ENCODE assay signal across 16 cellular contexts in genomic region chr11:22927793-22928192, GRCh38.
DNase-seq lines count a peak whose midpoint lies in the region; ATAC-seq and TF ChIP-seq lines count a peak whose summit lies in the region.
"Had no signal": no experiment of that assay in that cellular context is flagged by ENCODE, and none has a peak within 500 bp of the region (broad histone marks: within the 10 kb centered on the region; RNA-seq: fewer than 3 reads in every experiment).

No MANE protein-coding gene starts in this region.

- H3K36me3 Mint-ChIP-seq in WTC11 = no peaks in the 10 kb centered on the region

- WGBS in mesenchymal stem cell = 58% methylated on average over 1 of the region's 2 CpGs
- WGBS in suprapubic skin = 59% methylated on average over 2 of the region's 2 CpGs

- TF ChIP-seq CTCF in 22Rv1 (IDR thresholded peaks at IDR 0.05) (no peak), LNCaP clone FGC (IDR thresholded peaks at IDR 0.05; ENCODE audit: control insufficient read depth, extremely low read depth, insufficient read depth) (no peak), WTC11 (IDR thresholded peaks at IDR 0.05) (no peak), suprapubic skin (IDR thresholded peaks at IDR 0.05) (no peak)

- H3K14ac ChIP-seq in mesenchymal stem cell (ENCODE audit: low read length in 2 of 2) = no peak overlapping the region

- no peak overlapping the region for H3K27ac Mint-ChIP-seq in WTC11
- H3K27ac Mint-ChIP-seq: H9 had no signal

- H3K4me1 ChIP-seq in mesenchymal stem cell (ENCODE audit: control insufficient read depth, insufficient read depth, low read depth, low read length) (no peaks in the 10 kb centered on the region), suprapubic skin (no peaks in the 10 kb centered on the region)
- H3K4me1 ChIP-seq: A549, SJSA1 had no signal

- no peaks in the 10 kb centered on the region for H3K27me3 ChIP-seq in mesenchymal stem cell (ENCODE audit: control insufficient read depth in 1 of 2, insufficient read depth in 1 of 2, low read length in 2 of 2)
- no peaks in the 10 kb centered on the region for H3K27me3 ChIP-seq in suprapubic skin
- H3K27me3 ChIP-seq: SJSA1 had no signal

- H3K9me3 ChIP-seq in mesenchymal stem cell (ENCODE audit: control insufficient read depth, low read length) = no peaks in the 10 kb centered on the region
- H3K9me3 ChIP-seq in suprapubic skin = no peaks in the 10 kb centered on the region
- H3K9me3 ChIP-seq: A549, SJSA1 had no signal

- CTCF ChIA-PET in WTC11 (lab: Charles Lee) = no interaction called here

- no peak for TF ChIP-seq POLR2A in suprapubic skin (IDR thresholded peaks at IDR 0.05)

- H3K4ac ChIP-seq in mesenchymal stem cell (ENCODE audit: low read depth in 1 of 2, low read length in 2 of 2) = no peak overlapping the region

- H2BK15ac ChIP-seq in mesenchymal stem cell (ENCODE audit: low read depth, poor library complexity, severe bottlenecking) = no peak overlapping the region

- no peak overlapping the region for H2AK5ac ChIP-seq in mesenchymal stem cell (ENCODE audit: low read length, severe bottlenecking)

- H3K4me1 Mint-ChIP-seq in WTC11 = peaks cover 22% of the 10 kb centered on the region

- POLR2A ChIA-PET in WTC11 (lab: Charles Lee) = no interaction called here

- H3K4me3 Mint-ChIP-seq in WTC11 = no peak overlapping the region
- H3K4me3 Mint-ChIP-seq: H9 had no signal

- H3K79me1 ChIP-seq in mesenchymal stem cell (replicated peaks; ENCODE audit: low read length, poor library complexity, severe bottlenecking) = no peaks in the 10 kb centered on the region

- H4K91ac ChIP-seq in mesenchymal stem cell (ENCODE audit: low read length) = no peak overlapping the region

- no peak overlapping the region for H4K8ac ChIP-seq in mesenchymal stem cell (ENCODE audit: low read length)

- H3K27me3 Mint-ChIP-seq in WTC11 (ENCODE audit: low read depth) = no peaks in the 10 kb centered on the region

- H3K9ac ChIP-seq in mesenchymal stem cell (ENCODE audit: low read length) = no peak overlapping the region

- no peak overlapping the region for H3K23ac ChIP-seq in mesenchymal stem cell (ENCODE audit: low read length in 2 of 2)

- DNase-seq in LNCaP clone FGC (ENCODE audit: low read depth) = peak; percentile 78
- DNase-seq in WTC11 (ENCODE audit: low spot score) = no peak
- DNase-seq in mesenchymal stem cell = peak; percentile 7
- no peak for DNase-seq in NCI-H524 (lab: John Stamatoyannopoulos, UW)
- no peak for DNase-seq in NK-92 treated with Interleukin-12 subunit alpha and Interleukin-12 subunit beta, amount 100 ng/mL, for 24 hours (lab: John Stamatoyannopoulos, UW)
- DNase-seq in LoVo (ENCODE audit: low spot score) = no peak
- no peak for DNase-seq in suprapubic skin (ENCODE audit: low spot score in 2 of 2)
- DNase-seq: DMS79, H9, Karpas-422, NCI-H187 treated with DMSO at 0.1 percent for 48 hours, NCI-H526, PC-9 had no signal

- no peak overlapping the region for H3K18ac ChIP-seq in mesenchymal stem cell (ENCODE audit: low read depth in 1 of 2, low read length in 2 of 2)

- H3K9me3 Mint-ChIP-seq in WTC11 = no peaks in the 10 kb centered on the region
- H3K9me3 Mint-ChIP-seq: H9 had no signal

- H3K36me3 ChIP-seq in mesenchymal stem cell (ENCODE audit: control insufficient read depth in 1 of 2, insufficient read depth in 2 of 2, low read depth in 1 of 2, low read length in 2 of 2) = no peaks in the 10 kb centered on the region
- H3K36me3 ChIP-seq in suprapubic skin = no peaks in the 10 kb centered on the region
- H3K36me3 ChIP-seq: SJSA1 had no signal

- H2BK12ac ChIP-seq in mesenchymal stem cell (ENCODE audit: low read length in 2 of 2) = no peak overlapping the region

- no peak overlapping the region for H3K4me2 ChIP-seq in mesenchymal stem cell (ENCODE audit: low read length, poor library complexity, severe bottlenecking)
- H3K4me2 ChIP-seq: A549, PC-9 had no signal

- ATAC-seq in WTC11 = no peak
- ATAC-seq: A549 had no signal

- peak overlapping the region; percentile 34 for H3K4me3 ChIP-seq in LNCaP clone FGC (ENCODE audit: low read depth, low read length)
- H3K4me3 ChIP-seq in mesenchymal stem cell (ENCODE audit: insufficient read depth in 1 of 2, low read depth in 1 of 2, low read length in 2 of 2) = no peak overlapping the region
- no peak overlapping the region for H3K4me3 ChIP-seq in suprapubic skin
- H3K4me3 ChIP-seq: A549, PC-9, SJSA1 had no signal

- no peak overlapping the region for H2AFZ ChIP-seq in mesenchymal stem cell (ENCODE audit: low read depth, low read length)
- H2AFZ ChIP-seq: PC-9 had no signal

- H2BK5ac ChIP-seq in mesenchymal stem cell (ENCODE audit: low read depth, low read length, poor library complexity, severe bottlenecking) = no peak overlapping the region

- H3K27ac ChIP-seq in 22Rv1 (peak overlapping the region; percentile 19; the same call in 1 of the 2 replicates), mesenchymal stem cell (ENCODE audit: low read length, poor library complexity, severe bottlenecking) (no peak overlapping the region), suprapubic skin (no peak overlapping the region)
- H3K27ac ChIP-seq: A549, PC-9, SJSA1 had no signal

- TF ChIP-seq EP300 in suprapubic skin (IDR thresholded peaks at IDR 0.05) = no peak

- no peak overlapping the region for H2BK120ac ChIP-seq in mesenchymal stem cell (ENCODE audit: low read depth, low read length)

TF ChIP-seq in WTC11, 78 proteins besides CTCF, POLR2A, EP300 and RAD21:
- TF ChIP-seq RORB (CRISPR knock-in tag; IDR thresholded peaks at IDR 0.05) (0 out of 2 replicates have a peak, but pooled peaks have one; percentile 62), ZNF416 (CRISPR knock-in tag; IDR thresholded peaks at IDR 0.05) (no peak)
- TF ChIP-seq, protein P1, sequence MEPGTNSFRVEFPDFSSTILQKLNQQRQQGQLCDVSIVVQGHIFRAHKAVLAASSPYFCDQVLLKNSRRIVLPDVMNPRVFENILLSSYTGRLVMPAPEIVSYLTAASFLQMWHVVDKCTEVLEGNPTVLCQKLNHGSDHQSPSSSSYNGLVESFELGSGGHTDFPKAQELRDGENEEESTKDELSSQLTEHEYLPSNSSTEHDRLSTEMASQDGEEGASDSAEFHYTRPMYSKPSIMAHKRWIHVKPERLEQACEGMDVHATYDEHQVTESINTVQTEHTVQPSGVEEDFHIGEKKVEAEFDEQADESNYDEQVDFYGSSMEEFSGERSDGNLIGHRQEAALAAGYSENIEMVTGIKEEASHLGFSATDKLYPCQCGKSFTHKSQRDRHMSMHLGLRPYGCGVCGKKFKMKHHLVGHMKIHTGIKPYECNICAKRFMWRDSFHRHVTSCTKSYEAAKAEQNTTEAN (CRISPR knock-in tag; IDR thresholded peaks at IDR 0.05) = no peak
- TF ChIP-seq, protein P2, sequence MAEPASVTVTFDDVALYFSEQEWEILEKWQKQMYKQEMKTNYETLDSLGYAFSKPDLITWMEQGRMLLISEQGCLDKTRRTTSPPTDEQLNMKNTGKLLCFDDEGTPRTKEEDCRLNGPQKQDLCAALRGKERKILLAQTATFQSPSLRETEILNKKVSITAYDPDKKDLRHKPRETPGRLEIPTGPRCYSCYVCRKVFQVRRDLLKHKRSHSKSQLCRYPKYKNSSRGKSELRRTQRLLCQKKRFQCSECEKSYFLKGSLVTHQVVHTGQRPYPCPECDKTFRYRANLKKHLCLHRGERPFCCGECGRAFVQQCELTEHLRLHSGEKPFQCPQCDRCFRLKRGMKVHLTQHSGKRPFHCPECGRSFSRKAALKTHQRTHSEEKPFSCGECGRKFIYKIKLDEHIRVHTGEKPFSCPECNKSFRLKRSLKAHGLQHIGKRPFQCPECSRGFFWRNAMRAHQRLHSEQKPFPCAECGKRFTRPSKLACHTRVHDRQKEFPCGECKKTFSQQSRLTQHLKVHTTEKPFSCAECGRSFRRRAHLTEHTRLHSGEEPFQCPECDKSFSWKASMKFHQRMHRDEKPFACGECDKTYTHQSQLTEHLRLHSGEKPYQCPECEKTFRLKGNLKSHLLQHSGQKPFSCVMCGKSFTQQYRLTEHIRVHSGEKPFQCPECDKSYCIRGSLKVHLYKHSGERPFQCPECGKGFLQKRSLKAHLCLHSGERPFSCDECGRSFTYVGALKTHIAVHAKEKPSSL (CRISPR knock-in tag; conservative IDR thresholded peaks at IDR 0.05) = no peak

Comparison
In these comparisons a context has a peak if more than half of its experiments do, and no peak if none do; other contexts are left out.
1. DNase-seq: peak in LNCaP clone FGC (single experiment) and mesenchymal stem cell (single experiment); none in WTC11 (single experiment), NCI-H524 (0 of 2), NK-92 treated with Interleukin-12 subunit alpha and Interleukin-12 subunit beta, amount 100 ng/mL, for 24 hours (single experiment), LoVo (single experiment) and suprapubic skin (0 of 2).